1 cellular context compared by ENCODE assay signal in genomic region chr4:56821394-56822263, GRCh38.
TF ChIP-seq lines count a peak whose summit lies in the region.

A gene with protein sequence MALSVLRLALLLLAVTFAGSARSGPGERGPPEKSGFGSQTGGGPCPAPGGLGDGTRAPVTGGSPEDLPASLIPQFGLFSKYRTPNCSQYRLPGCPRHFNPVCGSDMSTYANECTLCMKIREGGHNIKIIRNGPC (minus strand): TSS chr4:56821701. CDS start chr4:56821662, 39 bp downstream.

TF ChIP-seq in GM23338, 12 proteins besides CTCF, POLR2A, EP300 and RAD21 (continued from another document):
- TF ChIP-seq, protein P1, sequence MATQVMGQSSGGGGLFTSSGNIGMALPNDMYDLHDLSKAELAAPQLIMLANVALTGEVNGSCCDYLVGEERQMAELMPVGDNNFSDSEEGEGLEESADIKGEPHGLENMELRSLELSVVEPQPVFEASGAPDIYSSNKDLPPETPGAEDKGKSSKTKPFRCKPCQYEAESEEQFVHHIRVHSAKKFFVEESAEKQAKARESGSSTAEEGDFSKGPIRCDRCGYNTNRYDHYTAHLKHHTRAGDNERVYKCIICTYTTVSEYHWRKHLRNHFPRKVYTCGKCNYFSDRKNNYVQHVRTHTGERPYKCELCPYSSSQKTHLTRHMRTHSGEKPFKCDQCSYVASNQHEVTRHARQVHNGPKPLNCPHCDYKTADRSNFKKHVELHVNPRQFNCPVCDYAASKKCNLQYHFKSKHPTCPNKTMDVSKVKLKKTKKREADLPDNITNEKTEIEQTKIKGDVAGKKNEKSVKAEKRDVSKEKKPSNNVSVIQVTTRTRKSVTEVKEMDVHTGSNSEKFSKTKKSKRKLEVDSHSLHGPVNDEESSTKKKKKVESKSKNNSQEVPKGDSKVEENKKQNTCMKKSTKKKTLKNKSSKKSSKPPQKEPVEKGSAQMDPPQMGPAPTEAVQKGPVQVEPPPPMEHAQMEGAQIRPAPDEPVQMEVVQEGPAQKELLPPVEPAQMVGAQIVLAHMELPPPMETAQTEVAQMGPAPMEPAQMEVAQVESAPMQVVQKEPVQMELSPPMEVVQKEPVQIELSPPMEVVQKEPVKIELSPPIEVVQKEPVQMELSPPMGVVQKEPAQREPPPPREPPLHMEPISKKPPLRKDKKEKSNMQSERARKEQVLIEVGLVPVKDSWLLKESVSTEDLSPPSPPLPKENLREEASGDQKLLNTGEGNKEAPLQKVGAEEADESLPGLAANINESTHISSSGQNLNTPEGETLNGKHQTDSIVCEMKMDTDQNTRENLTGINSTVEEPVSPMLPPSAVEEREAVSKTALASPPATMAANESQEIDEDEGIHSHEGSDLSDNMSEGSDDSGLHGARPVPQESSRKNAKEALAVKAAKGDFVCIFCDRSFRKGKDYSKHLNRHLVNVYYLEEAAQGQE (IDR thresholded peaks at IDR 0.05; ENCODE audit: unreplicated experiment), result no peak
